21 cellular contexts compared by ENCODE assay signal in genomic region chr16:85323961-85324253, GRCh38.
DNase-seq lines count a peak whose midpoint lies in the region; ATAC-seq, FAIRE-seq and TF ChIP-seq lines count a peak whose summit lies in the region.
"Had no signal": no experiment of that assay in that cellular context is flagged by ENCODE, and none has a peak within 500 bp of the region (broad histone marks: within the 10 kb centered on the region; RNA-seq: fewer than 3 reads in every experiment).

No MANE protein-coding gene starts in this region.

- H3K4me3 ChIP-seq in SJSA1 (peak overlapping the region; percentile 31), K562 (no peak overlapping the region), subcutaneous abdominal adipose tissue (ENCODE audit: low read depth in 1 of 5, low read length in 5 of 5) (no peak overlapping the region)

- TF ChIP-seq POLR2A in K562 (conservative IDR thresholded peaks at IDR 0.05): no peak

- no peak for TF ChIP-seq CTCF in K562 (IDR thresholded peaks at IDR 0.05 in 2 of 3, conservative IDR thresholded peaks at IDR 0.05 in 1 of 3; ENCODE audit: insufficient read depth in 2 of 3, low read depth in 1 of 3, low read length in 3 of 3)

- H3K27me3 ChIP-seq in SJSA1 (replicated peaks) (no peaks in the 10 kb centered on the region), K562 (ENCODE audit: control insufficient read depth in 2 of 2, insufficient read depth in 2 of 2, low read length in 2 of 2) (no peaks in the 10 kb centered on the region), subcutaneous abdominal adipose tissue (ENCODE audit: control insufficient read depth in 5 of 5, insufficient read depth in 4 of 5, low read length in 5 of 5) (peaks cover 0 to 3% (median 0%) of the 10 kb centered on the region in 5 donors)

- H3K9ac ChIP-seq in K562 (ENCODE audit: insufficient read depth in 1 of 2, low read depth in 2 of 2, low read length in 2 of 2): no peak overlapping the region
- H3K9ac ChIP-seq in subcutaneous abdominal adipose tissue (ENCODE audit: low read length in 5 of 5): no peak overlapping the region

- no peak for FAIRE-seq in K562 (lab: Jason Lieb, UNC)
- FAIRE-seq: GM12891 had no signal

- no peak for TF ChIP-seq EP300 in K562 (IDR thresholded peaks at IDR 0.05; ENCODE audit: low read length)

- POLR2A ChIA-PET in K562 (lab: Yijun Ruan, JAX): interaction anchor here (0.6 to 9.1 kb wide), 3 partner anchors 11 to 17 kb away, joined by 5 to 60 read pairs (median 12); no protein-coding TSS in a partner anchor

- no TSS peak for BruUV-seq in K562 (replicated peaks; lab: Mats Ljungman, UMichigan)

- TF ChIP-seq RAD21 in K562 (CRISPR knock-in tag; conservative IDR thresholded peaks at IDR 0.05 in 1 of 2, IDR thresholded peaks at IDR 0.05 in 1 of 2): no peak

- ATAC-seq in K562 (no peak), HG03045 (IDR thresholded peaks at IDR 0.05; ENCODE audit: unreplicated experiment) (no peak)
- ATAC-seq: HCT116 had no signal

- no peak overlapping the region for H3K4me2 ChIP-seq in K562 (ENCODE audit: insufficient read depth, low read length)

- peaks cover 36% of the 10 kb centered on the region for H3K79me2 ChIP-seq in K562 (ENCODE audit: control insufficient read depth, insufficient read depth, low read length)

- H3K27ac ChIP-seq in SJSA1 (peak overlapping the region; percentile 99), K562 (ENCODE audit: extremely low read depth, low read depth, low read length) (no peak overlapping the region), subcutaneous abdominal adipose tissue (ENCODE audit: low read depth, low read length) (peak overlapping the region; percentile 83)
- H3K27ac ChIP-seq: HL-60 had no signal

- CTCF ChIA-PET in K562 (lab: Yijun Ruan, JAX; ENCODE audit: low intra/inter-chr PET ratio): no interaction called here

- in situ Hi-C loops in K562 (cut with MboI): no loop called here

- H3K9me3 ChIP-seq in SJSA1 (replicated peaks) (no peaks in the 10 kb centered on the region), K562 (replicated peaks; ENCODE audit: control insufficient read depth, insufficient read depth, low read depth, low read length) (no peaks in the 10 kb centered on the region), subcutaneous abdominal adipose tissue (ENCODE audit: control insufficient read depth in 5 of 5, low read length in 5 of 5) (no peaks in the 10 kb centered on the region)

- H3K36me3 ChIP-seq in SJSA1 (no peaks in the 10 kb centered on the region; the same call in 1 of the 2 replicates), K562 (ENCODE audit: control insufficient read depth, insufficient read depth, low read length) (no peaks in the 10 kb centered on the region; the same call in 2 of the 3 replicates), subcutaneous abdominal adipose tissue (ENCODE audit: control insufficient read depth in 5 of 5, insufficient read depth in 5 of 5, low read length in 5 of 5) (no peaks in the 10 kb centered on the region)

- intact Hi-C loops in K562 (cut with micrococcal nuclease): no loop called here

- H3K9me1 ChIP-seq in K562 (ENCODE audit: control insufficient read depth, insufficient read depth, low read length): no peaks in the 10 kb centered on the region

- H3K4me1 ChIP-seq in SJSA1 (replicated peaks) (peaks cover 81% of the 10 kb centered on the region), K562 (replicated peaks in 1 of 2; ENCODE audit: control insufficient read depth in 2 of 2, insufficient read depth in 2 of 2, low read length in 2 of 2) (peaks cover 52 to 61% of the 10 kb centered on the region in 2 experiments), subcutaneous abdominal adipose tissue (ENCODE audit: control insufficient read depth in 5 of 5, insufficient read depth in 5 of 5, low read length in 5 of 5) (peaks cover 11 to 58% (median 45%) of the 10 kb centered on the region in 5 donors)

- DNase-seq in SJSA1 (ENCODE audit: low read depth in 1 of 2, low spot score in 2 of 2): no peak
- no peak for DNase-seq in K562 (ENCODE audit: extremely low read depth in 1 of 4, low spot score in 3 of 4)
- DNase-seq in activated CD4-positive, CD25-positive, alpha-beta regulatory T cell (lab: John Stamatoyannopoulos, UW): no peak
- DNase-seq in NCI-H2029 treated with DMSO at 0.1 percent for 48 hours (lab: John Stamatoyannopoulos, UW): no peak
- DNase-seq in NCI-H2196 (lab: John Stamatoyannopoulos, UW; ENCODE audit: unreplicated experiment): no peak
- DNase-seq: Calu3, DMS79 treated with DMSO at 0.1 percent for 48 hours, GF-D8, Karpas-422, NCI-H1092 treated with DMSO at 0.1 percent for 48 hours, NCI-H1436, NCI-H187, NCI-H2171 treated with DMSO at 0.1 percent for 48 hours, NCI-H524, NCI-H748 treated with DMSO at 0.1 percent for 48 hours, Right ventricle myocardium superior had no signal

- H2AFZ ChIP-seq in K562 (ENCODE audit: low read depth, low read length): no peak overlapping the region

- no peaks in the 10 kb centered on the region for H4K20me1 ChIP-seq in K562 (replicated peaks; ENCODE audit: control insufficient read depth, insufficient read depth, low read length)

- WGBS in K562 (ENCODE audit: insufficient coverage, low coverage, missing lambda C conversion rate): over 99% methylated on average over 10 of the region's 10 CpGs

TF ChIP-seq in K562, 482 proteins besides CTCF, POLR2A, EP300 and RAD21:
- TF ChIP-seq TRIM28 (IDR thresholded peaks at IDR 0.05) (peak; percentile 85; the same call in 1 of the 2 replicates), ZNF143 (CRISPR knock-in tag; IDR thresholded peaks at IDR 0.05) (0 out of 2 replicates have a peak, but pooled peaks have one; percentile 24), ZNF197 (CRISPR knock-in tag; IDR thresholded peaks at IDR 0.05; ENCODE audit: low read depth) (no peak), CBX1 (IDR thresholded peaks at IDR 0.05; ENCODE audit: low read depth) (0 out of 2 replicates have a peak, but pooled peaks have one; percentile 72), ZC3H8 (IDR thresholded peaks at IDR 0.05) (no peak), CBX3 (IDR thresholded peaks at IDR 0.05; ENCODE audit: borderline replicate concordance in 1 of 2, low read length in 2 of 2) (0 out of 3 replicates have a peak, but pooled peaks of 1 of the 2 experiments have one; percentile 50), RBM25 (IDR thresholded peaks at IDR 0.05; ENCODE audit: low read depth, low read length, severe bottlenecking) (peak; percentile 76), ID3 (CRISPR knock-in tag; IDR thresholded peaks at IDR 0.05) (no peak), ID3 (tag; IDR thresholded peaks at IDR 0.05) (no peak), ZFP36 (IDR thresholded peaks at IDR 0.05; ENCODE audit: low read depth, low read length, partially characterized antibody) (peak; percentile 7), HLTF (IDR thresholded peaks at IDR 0.05) (0 out of 2 replicates have a peak, but pooled peaks have one; percentile 55), HDAC2 (IDR thresholded peaks at IDR 0.05) (peak; percentile 63; the same call in 1 of the 2 replicates), KDM1A (IDR thresholded peaks at IDR 0.05) (peak; percentile 62 to 79; a peak in 2 of 4 replicates), BCOR (IDR thresholded peaks at IDR 0.05) (peak; percentile 94), ZNF184 (CRISPR knock-in tag; IDR thresholded peaks at IDR 0.05) (peak; percentile 99), ZKSCAN8 (CRISPR knock-in tag; IDR thresholded peaks at IDR 0.05) (no peak), SMARCA5 (IDR thresholded peaks at IDR 0.05) (0 out of 2 replicates have a peak, but pooled peaks have one; percentile 30)
